Comparison of ENCODE assay signal across 8 cellular contexts in the genomic region with DNA sequence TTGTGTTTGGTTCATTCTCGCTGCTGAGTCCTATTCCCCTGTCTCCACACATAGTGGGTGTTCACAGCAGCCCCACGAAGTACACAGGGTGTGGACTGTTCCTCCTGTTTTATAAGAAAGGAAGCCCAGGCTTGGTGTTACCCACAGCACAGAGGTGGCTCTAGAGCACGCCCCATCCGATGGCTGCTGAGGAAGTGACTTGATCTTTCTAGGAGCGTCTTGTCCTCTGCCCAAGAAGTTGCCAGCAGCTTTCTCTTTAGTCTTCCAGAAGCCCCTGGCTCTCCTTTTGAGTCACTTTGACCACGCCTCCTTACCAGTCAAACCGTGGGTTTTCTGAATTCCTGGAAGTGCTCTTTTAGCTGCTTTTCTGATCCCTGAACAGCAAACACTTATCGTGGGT.
DNase-seq lines count a peak whose midpoint lies in the region; ATAC-seq and TF ChIP-seq lines count a peak whose summit lies in the region.

No MANE protein-coding gene starts in this region.

- WGBS in body of pancreas, 2 donors = 59 to 73% methylated on average over 8 of the region's 8 CpGs

- DNase-seq in CD1c-positive myeloid dendritic cell (ENCODE audit: extremely low spot score) (peak; percentile 40), body of pancreas (no peak), DMS153 treated with DMSO at 0.1 percent for 48 hours (lab: John Stamatoyannopoulos, UW; ENCODE audit: unreplicated experiment) (no peak), D341Med (ENCODE audit: low spot score) (no peak), islet precursor cell (no peak)
- DNase-seq in activated CD4-positive, CD25-positive, alpha-beta regulatory T cell treated with anti-CD3 and anti-CD28 coated beads, Interleukin-2, amount 50 U/mL, for 16 hours (ENCODE audit: low read depth, low spot score) = peak; percentile 44
- DNase-seq in stimulated activated CD4-positive, alpha-beta T cell treated with anti-CD3 and anti-CD28 coated beads, Interleukin-1b, Interleukin-23, amount 100 ng/mL, for 24 hours (ENCODE audit: low read depth in 4 of 4, low spot score in 1 of 4) = peak in 3 of 4 experiments; percentile 25 to 57 (median 40)

- no peak overlapping the region for H3K4me3 ChIP-seq in body of pancreas

- ATAC-seq in body of pancreas = no peak
- ATAC-seq in HG03571 (IDR thresholded peaks at IDR 0.05; ENCODE audit: unreplicated experiment) = no peak

- no peak for TF ChIP-seq CTCF in body of pancreas (IDR thresholded peaks at IDR 0.05)

- H3K36me3 ChIP-seq in body of pancreas (replicated peaks in 1 of 2; ENCODE audit: insufficient read depth in 1 of 2, low read depth in 2 of 2) = no peaks in the 10 kb centered on the region

- H3K27me3 ChIP-seq in body of pancreas = no peaks in the 10 kb centered on the region

- H3K27ac ChIP-seq in body of pancreas = peak overlapping the region in 3 of 4 donors; percentile 9 to 46 (median 22)

- TF ChIP-seq POLR2A in body of pancreas (IDR thresholded peaks at IDR 0.05) = no peak

- H3K9me3 ChIP-seq in body of pancreas = no peaks in the 10 kb centered on the region

- peaks cover 62% of the 10 kb centered on the region for H3K4me1 ChIP-seq in body of pancreas

- intact Hi-C loops in body of pancreas (cut with DNase I) = no loop called here

Comparison
In these comparisons a context has a peak if more than half of its experiments do, and no peak if none do; other contexts are left out.
1. DNase-seq: peak in CD1c-positive myeloid dendritic cell (single experiment), activated CD4-positive, CD25-positive, alpha-beta regulatory T cell treated with anti-CD3 and anti-CD28 coated beads, Interleukin-2, amount 50 U/mL, for 16 hours (single experiment) and stimulated activated CD4-positive, alpha-beta T cell treated with anti-CD3 and anti-CD28 coated beads, Interleukin-1b, Interleukin-23, amount 100 ng/mL, for 24 hours (3 of 4); none in body of pancreas (0 of 4), DMS153 treated with DMSO at 0.1 percent for 48 hours (single experiment), D341Med (single experiment) and islet precursor cell (single experiment).